21 cellular contexts compared by ENCODE assay signal in genomic region chr7:91694221-91694856, GRCh38.
A peak's percentile ranks its signal among the peaks of the same experiment; 100 is the strongest.
DNase-seq lines count a peak whose midpoint lies in the region; ATAC-seq, FAIRE-seq and TF ChIP-seq lines count a peak whose summit lies in the region.
"Had no signal": no experiment of that assay in that cellular context is flagged by ENCODE, and none has a peak within 500 bp of the region (broad histone marks: within the 10 kb centered on the region; RNA-seq: fewer than 3 reads in every experiment).

No MANE protein-coding gene starts in this region.

- H3K4me3 ChIP-seq in fibroblast of the aortic adventitia (ENCODE audit: low read depth, low read length): no peak overlapping the region
- H3K4me3 ChIP-seq: lung had no signal

- TF ChIP-seq CTCF in fibroblast of the aortic adventitia (IDR thresholded peaks at IDR 0.05; ENCODE audit: insufficient read depth, low read length): no peak

- DNase-seq in DMS 273 (lab: John Stamatoyannopoulos, UW; ENCODE audit: unreplicated experiment) (peak; percentile 86), NCI-H524 treated with DMSO at 0.1 percent for 48 hours (lab: John Stamatoyannopoulos, UW) (peak; percentile 1), fibroblast of the aortic adventitia (ENCODE audit: low read depth) (peak; percentile 65), renal cortical epithelial cell (ENCODE audit: low read depth) (peak; percentile 4), frontal cortex (ENCODE audit: low spot score in 2 of 2) (no peak)
- no peak for DNase-seq in activated naive CD4-positive, alpha-beta T cell treated with Interleukin-2 at 50 U/mL for 16 hours
- DNase-seq: activated CD4-positive, alpha-beta T cell treated with anti-CD3 and anti-CD28 coated beads for 1 hour; activated CD8-positive, alpha-beta T cell treated with anti-CD3 and anti-CD28 coated beads, Interleukin-2, amount 10 ng/mL, durations not matched to agents 7 days and 5 days; activated effector memory CD4-positive, alpha-beta T cell treated with anti-CD3 and anti-CD28 coated beads, Interleukin-2, amount 50 U/mL, for 16 hours; activated naive CD8-positive, alpha-beta T cell treated with anti-CD3 and anti-CD28 coated beads, Interleukin-2, amount 50 U/mL, for 24 hours; glutamatergic neuron; NCI-H1436; NCI-H526 treated with DMSO at 0.1 percent for 48 hours; retina; stimulated activated CD4-positive, alpha-beta T cell treated with anti-CD3 and anti-CD28 coated beads, Interleukin-12 subunit alpha, Interleukin-12 subunit beta, amount 100 ng/mL, for 4 hours; stimulated activated CD4-positive, alpha-beta T cell treated with anti-CD3 and anti-CD28 coated beads, Interleukin-4, amount 100 ng/mL, for 24 hours; stimulated activated naive B cell treated with anti-CD40 and anti-IgM and Interleukin-4, amounts not matched to agents 10 μg/mL and 1 μg/mL and 100 μg/mL, for 72 hours had no signal

- no peak for FAIRE-seq in frontal cortex (lab: Jason Lieb, UNC)
- FAIRE-seq: bronchial epithelial cell had no signal

- ATAC-seq in GM21423 (IDR thresholded peaks at IDR 0.05; ENCODE audit: unreplicated experiment) (no peak), GM19467 (IDR thresholded peaks at IDR 0.05; ENCODE audit: unreplicated experiment) (no peak)
- ATAC-seq: activated CD8-positive, alpha-beta T cell treated with anti-CD3 and anti-CD28 coated beads, Interleukin-2, amount 10 ng/mL, durations not matched to agents 7 days and 5 days; activated naive CD8-positive, alpha-beta T cell treated with anti-CD3 and anti-CD28 coated beads, Interleukin-2, amount 50 U/mL, for 24 hours; stimulated activated naive B cell treated with anti-CD40 and anti-IgM and Interleukin-4, amounts not matched to agents 10 μg/mL and 1 μg/mL and 100 μg/mL, for 72 hours had no signal

Comparison
In these comparisons a context has a peak if more than half of its experiments do, and no peak if none do; other contexts are left out.
1. DNase-seq: peak in DMS 273 (single experiment), NCI-H524 treated with DMSO at 0.1 percent for 48 hours (single experiment), fibroblast of the aortic adventitia (single experiment) and renal cortical epithelial cell (single experiment); none in activated naive CD4-positive, alpha-beta T cell treated with Interleukin-2 at 50 U/mL for 16 hours (single experiment) and frontal cortex (0 of 2).